Comparison of ENCODE assay signal across 16 cellular contexts in the genomic region with DNA sequence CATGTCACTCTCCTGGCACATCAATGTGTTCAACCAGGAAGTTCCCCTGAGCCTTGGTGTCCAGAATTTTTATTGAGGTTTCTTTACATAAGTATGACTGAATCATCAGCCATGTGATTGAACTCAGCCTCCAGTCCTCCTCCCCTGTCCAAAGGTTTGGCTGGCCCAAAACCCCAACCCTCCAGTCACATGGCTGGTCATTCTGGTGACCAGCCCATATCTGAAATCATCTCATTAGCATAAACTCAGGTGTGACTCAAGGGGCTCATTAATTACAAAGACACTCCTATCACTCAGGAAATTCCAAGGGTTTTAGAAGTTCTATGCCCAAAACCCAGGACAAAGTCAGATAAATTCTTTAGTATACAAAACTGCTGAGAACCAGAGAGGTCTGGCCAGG. TPM values are rescaled to one million over a fixed set of nuclear protein-coding genes. Genes with fewer than 3 reads are reported as not detected.
"Had no signal": no experiment of that assay in that cellular context is flagged by ENCODE, and none has a peak within 500 bp of the region (broad histone marks: within the 10 kb centered on the region; RNA-seq: fewer than 3 reads in every experiment).

No MANE protein-coding gene starts in this region.

- H3K4me3 ChIP-seq: breast epithelium, stomach, testis, upper lobe of left lung had no signal

- H3K36me3 ChIP-seq: breast epithelium, stomach, upper lobe of left lung had no signal

- ATAC-seq: sciatic nerve had no signal

- DNase-seq: activated CD4-positive, CD25-positive, alpha-beta regulatory T cell treated with anti-CD3 and anti-CD28 coated beads, Interleukin-2, amount 50 U/mL, for 72 hours; activated naive CD4-positive, alpha-beta T cell treated with Interleukin-2 at 50 U/mL for 16 hours; activated T-cell treated with anti-CD3 and anti-CD28 coated beads for 4 hours; anterior cingulate cortex; stimulated activated CD4-positive, alpha-beta T cell treated with anti-CD3 and anti-CD28 coated beads, Interleukin-1b, Interleukin-23, amount 100 ng/mL, for 48 hours; stomach; testis; upper lobe of left lung had no signal

- H3K9me3 ChIP-seq: breast epithelium, stomach, testis, upper lobe of left lung had no signal

- H3K4me1 ChIP-seq: breast epithelium, stomach, testis, upper lobe of left lung had no signal

RNA-seq across cellular contexts. Expression of gene SUPT20HL2, which starts 20.6 kb away (rescaled TPM):
- total RNA-seq: breast epithelium, dermis microvascular lymphatic vessel endothelial cell, kidney epithelial cell, lower leg skin, myocyte, pulmonary artery endothelial cell, sciatic nerve, stomach, upper lobe of left lung had no signal

RNA-seq across cellular contexts. Expression of gene SUPT20HL1, which starts 26.0 kb away (rescaled TPM):
- total RNA-seq: breast epithelium, dermis microvascular lymphatic vessel endothelial cell, kidney epithelial cell, lower leg skin, myocyte, omental fat pad, pulmonary artery endothelial cell, sciatic nerve, stomach, upper lobe of left lung had no signal
